8 cellular contexts compared by ENCODE assay signal in the genomic region with DNA sequence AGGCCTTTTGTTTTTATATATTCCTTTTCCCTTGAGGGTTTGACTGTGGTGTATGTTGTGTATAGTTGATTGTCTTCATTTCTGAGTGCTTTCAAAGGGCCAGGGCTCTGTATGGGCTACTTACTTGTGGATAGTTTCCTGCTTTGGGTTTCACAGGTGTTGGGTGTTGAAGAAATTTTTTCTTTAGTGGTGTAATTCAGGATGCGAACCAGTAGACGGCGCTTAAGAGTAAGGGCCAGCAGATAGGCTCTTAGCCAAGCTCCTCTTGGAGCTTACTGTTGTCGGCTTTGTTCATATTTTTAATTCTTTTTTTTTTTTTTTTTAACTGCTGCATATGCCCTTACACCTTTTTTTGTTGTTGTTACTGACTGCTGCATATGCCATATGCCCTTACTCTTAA.
A peak's percentile ranks its signal among the peaks of the same experiment; 100 is the strongest.
DNase-seq lines count a peak whose midpoint lies in the region; ATAC-seq and TF ChIP-seq lines count a peak whose summit lies in the region.

No MANE protein-coding gene starts in this region.

- TF ChIP-seq CTCF in GM13977 (IDR thresholded peaks at IDR 0.05; ENCODE audit: extremely low read depth, insufficient read depth, missing control alignments) (peak; percentile 55), WI38 (IDR thresholded peaks at IDR 0.05; ENCODE audit: low read depth, low read length) (peak; percentile 58)

- DNase-seq in GM13977 (ENCODE audit: low spot score): no peak
- peak; percentile 24 to 50 for DNase-seq in lung microvascular endothelial cell (ENCODE audit: low read depth in 2 of 2)
- no peak for DNase-seq in nucleus accumbens (lab: John Stamatoyannopoulos, UW)
- DNase-seq in NCI-H1930 (lab: John Stamatoyannopoulos, UW): no peak
- no peak for DNase-seq in T1000 (lab: John Stamatoyannopoulos, UW)
- no peak for DNase-seq in NCI-H1417 treated with DMSO at 0.1 percent for 48 hours (lab: John Stamatoyannopoulos, UW)

- in situ Hi-C loops in GM13977 (cut with MboI; ENCODE audit: low pct_unique_long_range_greater_than_20kb, low sequenced_read_pairs, unreplicated experiment): no loop called here

- peak; percentile 56 for ATAC-seq in HG03066 (IDR thresholded peaks at IDR 0.05; ENCODE audit: low read depth, unreplicated experiment)

- no peak overlapping the region for H3K4me3 ChIP-seq in WI38 (ENCODE audit: low read depth, low read length)

Comparison
In these comparisons a context has a peak if more than half of its experiments do, and no peak if none do; other contexts are left out.
1. DNase-seq: peak in lung microvascular endothelial cell (2 of 2); none in GM13977 (single experiment), nucleus accumbens (0 of 56), NCI-H1930 (0 of 2), T1000 (single experiment) and NCI-H1417 treated with DMSO at 0.1 percent for 48 hours (single experiment).